8 cellular contexts compared by ENCODE assay signal in genomic region chr1:193121616-193122593, GRCh38. TPM values are rescaled to one million over a fixed set of nuclear protein-coding genes. Genes with fewer than 3 reads are reported as not detected.
A peak's percentile ranks its signal among the peaks of the same experiment; 100 is the strongest.
DNase-seq lines count a peak whose midpoint lies in the region; ATAC-seq, FAIRE-seq and TF ChIP-seq lines count a peak whose summit lies in the region.

CDC73 (plus strand) TSS chr1:193122031; CDS start chr1:193122201, 170 bp downstream.

- ATAC-seq in HG02840 (IDR thresholded peaks at IDR 0.05; ENCODE audit: low FRiP score, unreplicated experiment) (peak; percentile 94), upper lobe of right lung (peak; percentile 99)

- H3K9ac ChIP-seq in adipocyte (ENCODE audit: low read length), result peak within 1 kb of the TSS; percentile 98

- intact Hi-C loops in cardiac septum (cut with DNase I), result loop anchor here (1.0 to 5.0 kb wide), 3 partner anchors 17 to 315 kb away; partner anchors contain the start of genes GLRX2, RGS2, RO60 and UCHL5
- intact Hi-C loops in posterior vena cava (cut with DNase I), result loop anchor here in 1 of 2 donors (2.0 to 10.0 kb wide), 2 partner anchors 61 to 647 kb away; no protein-coding TSS in a partner anchor
- intact Hi-C loops in upper lobe of right lung (cut with DNase I), result no loop called here

- peak; percentile 97 for FAIRE-seq in GM12891 (lab: Jason Lieb, UNC)

- no peaks in the 10 kb centered on the region for H3K9me3 ChIP-seq in adipocyte (ENCODE audit: control insufficient read depth, low read length)
- H3K9me3 ChIP-seq in upper lobe of right lung, result no peaks in the 10 kb centered on the region

- H3K4me3 ChIP-seq in adipocyte (ENCODE audit: low read length) (peak within 1 kb of the TSS; percentile 100), upper lobe of right lung (peak within 1 kb of the TSS; percentile 87)

- peak within 1 kb of the TSS; percentile 96 for H3K27ac ChIP-seq in upper lobe of right lung

- peak; percentile 77; the same call in 1 of the 2 replicates for TF ChIP-seq POLR2A in GM12891 (IDR thresholded peaks at IDR 0.05; ENCODE audit: low read depth, low read length)

- TF ChIP-seq CTCF in upper lobe of right lung (IDR thresholded peaks at IDR 0.05), result peak; percentile 89

- no peaks in the 10 kb centered on the region for H3K27me3 ChIP-seq in adipocyte (replicated peaks; ENCODE audit: control insufficient read depth, insufficient read depth, low read length)
- H3K27me3 ChIP-seq in upper lobe of right lung, result no peaks in the 10 kb centered on the region

- peaks cover 19% of the 10 kb centered on the region for H3K36me3 ChIP-seq in adipocyte (ENCODE audit: control insufficient read depth, insufficient read depth, low read length, severe bottlenecking)
- H3K36me3 ChIP-seq in upper lobe of right lung, result peaks cover 14% of the 10 kb centered on the region

- peak; percentile 84 for DNase-seq in GM12891 (ENCODE audit: insufficient read length, low spot score)
- peak; percentile 95 for DNase-seq in NCI-H1436 (lab: John Stamatoyannopoulos, UW)
- DNase-seq in T follicular helper cell (ENCODE audit: low read depth), result peak; percentile 98
- DNase-seq in adipocyte (ENCODE audit: low read depth), result peak; percentile 99
- peak; percentile 99 for DNase-seq in cardiac septum (ENCODE audit: low spot score)
- DNase-seq in posterior vena cava (ENCODE audit: low spot score), result peak; percentile 99
- DNase-seq in upper lobe of right lung, result peak; percentile 99

- peaks cover 35% of the 10 kb centered on the region for H3K4me1 ChIP-seq in adipocyte (ENCODE audit: control insufficient read depth, insufficient read depth, low read length)
- H3K4me1 ChIP-seq in upper lobe of right lung, result peaks cover 27% of the 10 kb centered on the region

TF ChIP-seq in GM12891, 5 proteins besides CTCF, POLR2A, EP300 and RAD21:
- TF ChIP-seq POLR2AphosphoS5 (IDR thresholded peaks at IDR 0.05; ENCODE audit: low read depth, low read length), result peak; percentile 64
- TF ChIP-seq PAX5 (IDR thresholded peaks at IDR 0.05; ENCODE audit: insufficient read depth, low read length, severe bottlenecking), result peak; percentile 63
- 0 out of 2 replicates have a peak, but pooled peaks have one; percentile 26 for TF ChIP-seq POU2F2 (IDR thresholded peaks at IDR 0.05; ENCODE audit: low read depth, low read length)
- TF ChIP-seq TAF1 (IDR thresholded peaks at IDR 0.05; ENCODE audit: low read depth, low read length), result peak; percentile 74
- no peak for TF ChIP-seq SPI1 (IDR thresholded peaks at IDR 0.05; ENCODE audit: low read depth, low read length)
TF ChIP-seq in GM12891: peak in this region for 4.

RNA-seq across cellular contexts. Expression of gene CDC73, which starts in this region (rescaled TPM):
- polyA plus RNA-seq in GM12891 (2012; ENCODE audit: low read depth, missing spikeins), result 13.9 TPM
- total RNA-seq in cardiac septum, result 57.7 TPM
- total RNA-seq in posterior vena cava, result 10 to 100 TPM; 70.0 to 79.1 TPM
- 72.6 TPM for total RNA-seq in upper lobe of right lung

Comparison
In these comparisons a context has a peak if more than half of its experiments do, and no peak if none do; other contexts are left out.
1. Peak in every context shown above with its lines: DNase-seq, ATAC-seq, H3K4me3 ChIP-seq and H3K27ac ChIP-seq.